27 cellular contexts compared by ENCODE assay signal in the genomic region with DNA sequence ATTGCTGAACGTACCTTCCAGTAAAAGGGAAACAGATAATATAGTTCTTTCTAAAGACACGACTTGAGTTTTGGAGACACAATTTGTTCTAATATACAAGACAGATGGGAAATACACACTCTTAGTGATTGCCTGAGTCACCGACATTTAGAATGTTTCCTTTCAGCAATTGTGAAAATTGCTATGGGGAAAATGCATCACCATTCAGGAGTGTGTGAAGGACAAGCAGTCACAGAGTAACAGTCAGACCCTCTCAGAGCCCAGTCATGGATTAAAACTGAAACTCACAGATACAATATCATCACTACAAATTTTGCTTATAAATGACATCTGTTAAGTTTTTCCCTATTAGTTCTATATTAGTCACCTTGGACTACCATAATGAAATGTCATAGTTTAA.
A peak's percentile ranks its signal among the peaks of the same experiment; 100 is the strongest.
DNase-seq lines count a peak whose midpoint lies in the region; ATAC-seq and TF ChIP-seq lines count a peak whose summit lies in the region.
"Had no signal": no experiment of that assay in that cellular context is flagged by ENCODE, and none has a peak within 500 bp of the region (broad histone marks: within the 10 kb centered on the region; RNA-seq: fewer than 3 reads in every experiment).

No MANE protein-coding gene starts in this region.

- H3K4me3 ChIP-seq in cardiac fibroblast (replicated peaks in 1 of 2; ENCODE audit: low read depth in 2 of 2, low read length in 2 of 2) (no peak overlapping the region), neural cell (ENCODE audit: low read length) (no peak overlapping the region), right cardiac atrium (ENCODE audit: low read length) (no peak overlapping the region)
- H3K4me3 ChIP-seq: K562, left lung, pancreas, right atrium auricular region, transverse colon had no signal

- H3K4me1 ChIP-seq in right cardiac atrium (ENCODE audit: control insufficient read depth, insufficient read depth, low read length), result no peaks in the 10 kb centered on the region
- H3K4me1 ChIP-seq: pancreas had no signal

- no peaks in the 10 kb centered on the region for H3K9me2 ChIP-seq in neural cell (ENCODE audit: insufficient read depth, low read length)

- H3K27ac ChIP-seq in neural cell (ENCODE audit: low read length) (no peak overlapping the region), right cardiac atrium (ENCODE audit: low read length) (no peak overlapping the region)
- H3K27ac ChIP-seq: left lung, pancreas, right atrium auricular region, transverse colon had no signal

- TF ChIP-seq CTCF in cardiac fibroblast (IDR thresholded peaks at IDR 0.05; ENCODE audit: low read depth, low read length) (no peak), neural cell (IDR thresholded peaks at IDR 0.05; ENCODE audit: poor library complexity, severe bottlenecking) (no peak)

- 82% methylated on average over 3 of the region's 3 CpGs for WGBS in right cardiac atrium

- no peaks in the 10 kb centered on the region for H3K36me3 ChIP-seq in neural cell (ENCODE audit: insufficient read depth, low read length)
- H3K36me3 ChIP-seq: left lung, pancreas, right atrium auricular region, transverse colon had no signal

- no peaks in the 10 kb centered on the region for H3F3A ChIP-seq in neural cell (ENCODE audit: insufficient read depth, low read length, poor library complexity, severe bottlenecking)

- no peak overlapping the region for H3K4me2 ChIP-seq in neural cell (ENCODE audit: low read length)

- no peaks in the 10 kb centered on the region for H3K79me2 ChIP-seq in neural cell (replicated peaks; ENCODE audit: insufficient read depth, low read length)

- H2AFZ ChIP-seq in neural cell (ENCODE audit: low read depth, low read length), result no peak overlapping the region

- DNase-seq in Daoy (ENCODE audit: low read depth), result peak; percentile 8
- DNase-seq in HCEC 1CT, result peak; percentile 53
- DNase-seq in cardiac fibroblast (ENCODE audit: low read depth in 2 of 2), result peak; percentile 3 to 42
- DNase-seq in DMS53 treated with DMSO at 0.1 percent for 48 hours (lab: John Stamatoyannopoulos, UW; ENCODE audit: unreplicated experiment), result no peak
- DNase-seq in SKM-1 treated with dmso at 0.1 percent for 144 hours (lab: John Stamatoyannopoulos, UW; ENCODE audit: unreplicated experiment), result no peak
- DNase-seq in right cardiac atrium, result no peak
- DNase-seq: activated CD4-positive, alpha-beta memory T cell treated with anti-CD3 and anti-CD28 coated beads, Interleukin-2, amount 10 ng/mL, durations not matched to agents 7 days and 5 days; activated naive CD4-positive, alpha-beta T cell; activated T-cell treated with anti-CD3 and anti-CD28 coated beads for 4 hours; CD4-positive, alpha-beta memory T cell; cerebellar nuclear complex; DMS153; GOT3; left lung; MM.1S; naive thymus-derived CD8-positive, alpha-beta T cell; NCI-H1417 treated with DMSO at 0.1 percent for 48 hours; NCI-H446 treated with DMSO at 0.1 percent for 48 hours; pancreas; stimulated activated CD4-positive, alpha-beta T cell treated with anti-CD3 and anti-CD28 coated beads, Interleukin-4, amount 100 ng/mL, for 24 hours; T-helper 9 cell; transverse colon had no signal

- no peaks in the 10 kb centered on the region for H3K27me3 ChIP-seq in neural cell (ENCODE audit: insufficient read depth, low read depth, low read length)
- no peaks in the 10 kb centered on the region for H3K27me3 ChIP-seq in right cardiac atrium (ENCODE audit: control insufficient read depth, insufficient read depth)
- H3K27me3 ChIP-seq: left lung, pancreas, right atrium auricular region, transverse colon had no signal

- no peaks in the 10 kb centered on the region for H4K20me1 ChIP-seq in neural cell (ENCODE audit: insufficient read depth)

- no peaks in the 10 kb centered on the region for H3K9me3 ChIP-seq in neural cell (ENCODE audit: low read length)
- H3K9me3 ChIP-seq in right cardiac atrium (ENCODE audit: control insufficient read depth, low read length), result no peaks in the 10 kb centered on the region
- H3K9me3 ChIP-seq: left lung, right atrium auricular region, transverse colon had no signal

- TF ChIP-seq EP300 in neural cell (conservative IDR thresholded peaks at IDR 0.05; ENCODE audit: poor library complexity, severe bottlenecking), result no peak

- no peak for TF ChIP-seq RAD21 in neural cell (conservative IDR thresholded peaks at IDR 0.05)

- no peak overlapping the region for H3K9ac ChIP-seq in neural cell (ENCODE audit: low read length)

- no peak for ATAC-seq in right cardiac atrium
- no peak for ATAC-seq in GM19324 (IDR thresholded peaks at IDR 0.05; ENCODE audit: low FRiP score, unreplicated experiment)
- ATAC-seq: K562; left lung; naive thymus-derived CD8-positive, alpha-beta T cell; pancreas; WTC11 had no signal

- intact Hi-C loops in right cardiac atrium (cut with DNase I), result no loop called here

TF ChIP-seq in neural cell, 6 proteins besides CTCF, POLR2A, EP300 and RAD21:
- TF ChIP-seq POLR2AphosphoS5 (IDR thresholded peaks at IDR 0.05), result peak; percentile 11
- no peak for TF ChIP-seq EZH2 (IDR thresholded peaks at IDR 0.05; ENCODE audit: borderline replicate concordance, insufficient read depth, low read length, poor library complexity, severe bottlenecking)

Comparison
In these comparisons a context has a peak if more than half of its experiments do, and no peak if none do; other contexts are left out.
1. DNase-seq: peak in Daoy (single experiment), HCEC 1CT (single experiment) and cardiac fibroblast (2 of 2); none in DMS53 treated with DMSO at 0.1 percent for 48 hours (single experiment), SKM-1 treated with dmso at 0.1 percent for 144 hours (single experiment) and right cardiac atrium (0 of 3).